ENCODE assay signal across 9 cellular contexts in genomic region chr6:149716181-149716580, GRCh38. TPM values are rescaled to one million over a fixed set of nuclear protein-coding genes. Genes with fewer than 3 reads are reported as not detected.
DNase-seq lines count a peak whose midpoint lies in the region; ATAC-seq and TF ChIP-seq lines count a peak whose summit lies in the region.
"Had no signal": no experiment of that assay in that cellular context is flagged by ENCODE, and none has a peak within 500 bp of the region (broad histone marks: within the 10 kb centered on the region; RNA-seq: fewer than 3 reads in every experiment).

No MANE protein-coding gene starts in this region.

- H3K9me3 Mint-ChIP-seq in MCF 10A (ENCODE audit: unreplicated experiment) = no peaks in the 10 kb centered on the region

- no CpG with 5 or more reads among the region's 5 CpGs for WGBS in neuronal stem cell (ENCODE audit: extremely low coverage in 2 of 2, insufficient read length in 2 of 2, insufficient replicate concordance in 1 of 2), 2 donors

- no peak overlapping the region for H2AK5ac ChIP-seq in neuronal stem cell (ENCODE audit: low read depth, low read length)

- peaks cover 13% of the 10 kb centered on the region for H3K36me3 Mint-ChIP-seq in MCF 10A (ENCODE audit: insufficient read depth, unreplicated experiment)

- no peak overlapping the region for H3K27ac ChIP-seq in AG04450 (ENCODE audit: low read depth, low read length)
- H3K27ac ChIP-seq in HUES48 (ENCODE audit: low read depth, low read length) = no peak overlapping the region
- peak overlapping the region; percentile 99 for H3K27ac ChIP-seq in muscle layer of colon (ENCODE audit: low read depth, low read length)
- no peak overlapping the region for H3K27ac ChIP-seq in neuronal stem cell (replicated peaks; ENCODE audit: low read length)

- H4K8ac ChIP-seq in neuronal stem cell (ENCODE audit: low read depth, low read length) = no peak overlapping the region

- H3K27me3 ChIP-seq in AG04450 (ENCODE audit: control insufficient read depth, insufficient read depth, low read length) (no peaks in the 10 kb centered on the region), HUES48 (ENCODE audit: control insufficient read depth, insufficient read depth, low read length) (no peaks in the 10 kb centered on the region), muscle layer of colon (ENCODE audit: control insufficient read depth in 1 of 2, insufficient read depth in 2 of 2, low read length in 2 of 2) (no peaks in the 10 kb centered on the region), neuronal stem cell (ENCODE audit: control insufficient read depth in 3 of 3, insufficient read depth in 3 of 3, low read depth in 1 of 3, low read length in 3 of 3) (no peaks in the 10 kb centered on the region)

- no peak overlapping the region for H3K14ac ChIP-seq in neuronal stem cell (ENCODE audit: low read length)

- H3K4me1 Mint-ChIP-seq in MCF 10A (ENCODE audit: insufficient read depth, unreplicated experiment) = peaks cover 6% of the 10 kb centered on the region

- H2BK120ac ChIP-seq in neuronal stem cell (ENCODE audit: low read depth, low read length) = no peak overlapping the region

- H3K4me1 ChIP-seq in HUES48 (ENCODE audit: control insufficient read depth, insufficient read depth, low read length) (peaks cover 15% of the 10 kb centered on the region; the same call in 1 of the 2 replicates), muscle layer of colon (ENCODE audit: insufficient read depth, low read length) (peaks cover 23% of the 10 kb centered on the region), neuronal stem cell (ENCODE audit: control insufficient read depth in 2 of 2, insufficient read depth in 1 of 2, low read depth in 1 of 2, low read length in 2 of 2) (peaks cover 2 to 10% of the 10 kb centered on the region in 2 donors)

- intact Hi-C loops in MCF 10A (cut with micrococcal nuclease) = loop anchor here (2.0 kb wide), 1 partner anchor 151 kb away; no protein-coding TSS in a partner anchor

- no peak overlapping the region for H3K18ac ChIP-seq in neuronal stem cell (ENCODE audit: low read length)

- no peak for DNase-seq in AG04450 (ENCODE audit: low read depth, low spot score)
- peak; percentile 11 for DNase-seq in MCF 10A (ENCODE audit: unreplicated experiment)
- DNase-seq in neuronal stem cell (ENCODE audit: low spot score) = no peak
- no peak for DNase-seq in NCI-H2227 treated with DMSO at 0.1 percent for 48 hours (lab: John Stamatoyannopoulos, UW)
- no peak for DNase-seq in NCI-H187 (lab: John Stamatoyannopoulos, UW)
- DNase-seq: NCI-H774 had no signal

- H3K23ac ChIP-seq in neuronal stem cell (ENCODE audit: low read depth, low read length, poor library complexity) = no peak overlapping the region

- H3K27ac Mint-ChIP-seq in MCF 10A (ENCODE audit: low read depth, unreplicated experiment) = peak overlapping the region; percentile 42

- peak overlapping the region; percentile 90 for H3K4me3 ChIP-seq in AG04450 (ENCODE audit: low read depth, low read length)
- peak overlapping the region; percentile 96 for H3K4me3 ChIP-seq in HUES48 (ENCODE audit: low read depth, low read length)
- peak overlapping the region in 1 of 2 donors; percentile 83 for H3K4me3 ChIP-seq in muscle layer of colon (ENCODE audit: low read depth in 1 of 2, low read length in 2 of 2)
- peak overlapping the region in 1 of 2 donors; percentile 94 for H3K4me3 ChIP-seq in neuronal stem cell (ENCODE audit: low read length in 2 of 2)

- no peaks in the 10 kb centered on the region for H3K27me3 Mint-ChIP-seq in MCF 10A (ENCODE audit: insufficient read depth, unreplicated experiment)

- H3K36me3 ChIP-seq in HUES48 (ENCODE audit: control insufficient read depth, insufficient read depth, low read length) (peaks cover 2% of the 10 kb centered on the region; the same call in 1 of the 2 replicates), muscle layer of colon (ENCODE audit: insufficient read depth, low read length) (no peaks in the 10 kb centered on the region), neuronal stem cell (replicated peaks in 1 of 2; ENCODE audit: control insufficient read depth in 2 of 2, insufficient read depth in 2 of 2, low read length in 2 of 2) (peaks cover 0 to 35% of the 10 kb centered on the region in 2 donors)

- TF ChIP-seq CTCF in AG04450 (IDR thresholded peaks at IDR 0.05; ENCODE audit: low read depth, low read length) (no peak), MCF 10A (IDR thresholded peaks at IDR 0.05; ENCODE audit: unreplicated experiment) (no peak)

- POLR2A ChIA-PET in AG04450 (lab: Yijun Ruan, JAX) (no interaction called here), MCF 10A (lab: Yijun Ruan, JAX) (interaction anchor here (0.5 to 7.0 kb wide), 17 partner anchors 10 to 540 kb away, joined by 3 to 138 read pairs (median 7); partner anchors contain the start of genes GINM1, KATNA1, NUP43 and PCMT1)

- no peak overlapping the region for H3K4ac ChIP-seq in neuronal stem cell (ENCODE audit: low read length)

- no peak overlapping the region for H2BK15ac ChIP-seq in neuronal stem cell (ENCODE audit: low read length)

- no peak overlapping the region for H2BK12ac ChIP-seq in neuronal stem cell (ENCODE audit: low read length)

- no peak overlapping the region for H3K9ac ChIP-seq in HUES48 (ENCODE audit: low read depth, low read length)
- peak overlapping the region; percentile 29 for H3K9ac ChIP-seq in muscle layer of colon (ENCODE audit: low read length)
- H3K9ac ChIP-seq in neuronal stem cell (ENCODE audit: low read depth, low read length, poor library complexity) = no peak overlapping the region

- H3K4me2 ChIP-seq in neuronal stem cell (ENCODE audit: insufficient read depth, low read length, poor library complexity, severe bottlenecking) = no peak overlapping the region

- peak overlapping the region; percentile 83 for H3K4me3 Mint-ChIP-seq in MCF 10A (ENCODE audit: unreplicated experiment)

- ATAC-seq in GM18867 (IDR thresholded peaks at IDR 0.05; ENCODE audit: unreplicated experiment) = no peak

- H2AFZ ChIP-seq in neuronal stem cell (ENCODE audit: low read length) = no peak overlapping the region

- peaks cover 5% of the 10 kb centered on the region for H3K79me1 ChIP-seq in neuronal stem cell (ENCODE audit: low read depth, low read length)

- H3K9me3 ChIP-seq in AG04450 (ENCODE audit: control insufficient read depth, insufficient read depth, low read length) (no peaks in the 10 kb centered on the region), HUES48 (ENCODE audit: control insufficient read depth, insufficient read depth, low read length) (no peaks in the 10 kb centered on the region), muscle layer of colon (ENCODE audit: low read length) (no peaks in the 10 kb centered on the region), neuronal stem cell (replicated peaks in 1 of 2; ENCODE audit: control insufficient read depth in 2 of 2, insufficient read depth in 1 of 2, low read depth in 1 of 2, low read length in 2 of 2) (no peaks in the 10 kb centered on the region)

- no peak overlapping the region for H4K91ac ChIP-seq in neuronal stem cell (ENCODE audit: low read depth, low read length, poor library complexity)

- CTCF ChIA-PET in AG04450 (lab: Charles Lee) = no interaction called here
- CTCF ChIA-PET in MCF 10A (lab: Yijun Ruan, JAX) = interaction anchor here (1.0 to 1.1 kb wide), 3 partner anchors 12 to 116 kb away, joined by 4 to 5 read pairs (median 5); no protein-coding TSS in a partner anchor

- H2BK5ac ChIP-seq in neuronal stem cell (ENCODE audit: low read length) = no peak overlapping the region

- BruUV-seq in MCF 10A (replicated peaks; lab: Mats Ljungman, UMichigan) = no TSS peak

RNA-seq across cellular contexts. Expression of gene LATS1, which starts 1.7 kb away (rescaled TPM):
- polyA plus RNA-seq in AG04450 (2011; rRNA removed) = 13.1 and 17.6 TPM in 2 replicates
- polyA minus RNA-seq in AG04450 (2011; rRNA and poly(A)+ RNA removed) = 28.0 and 33.8 TPM in 2 replicates
- 28.8 and 34.3 TPM in 2 replicates for total RNA-seq in MCF 10A (2022)
- polyA plus RNA-seq in neuronal stem cell (2013, experiment 1 of 2) = 9.9 TPM
- 10.3 TPM for polyA plus RNA-seq in neuronal stem cell (2013, experiment 2 of 2)

RNA-seq across cellular contexts. Expression of gene NUP43, which starts 30.1 kb away (rescaled TPM):
- polyA plus RNA-seq in AG04450 (2011; rRNA removed) = 25.6 and 27.9 TPM in 2 replicates
- polyA minus RNA-seq in AG04450 (2011; rRNA and poly(A)+ RNA removed) = 43.2 and 61.6 TPM in 2 replicates
- 47.8 and 50.5 TPM in 2 replicates for total RNA-seq in MCF 10A (2022)
- polyA plus RNA-seq in neuronal stem cell (2013, experiment 1 of 2) = 24.3 TPM
- polyA plus RNA-seq in neuronal stem cell (2013, experiment 2 of 2) = 26.3 TPM

RNA-seq across cellular contexts. Expression of gene PCMT1, which starts 33.4 kb away (rescaled TPM):
- 77.5 and 96.2 TPM in 2 replicates for polyA plus RNA-seq in AG04450 (2011; rRNA removed)
- polyA minus RNA-seq in AG04450 (2011; rRNA and poly(A)+ RNA removed) = 35.4 and 44.5 TPM in 2 replicates
- 117 and 121 TPM in 2 replicates for total RNA-seq in MCF 10A (2022)
- polyA plus RNA-seq in neuronal stem cell (2013, experiment 1 of 2) = 46.7 TPM
- 47.4 TPM for polyA plus RNA-seq in neuronal stem cell (2013, experiment 2 of 2)
